Comparison of ENCODE assay signal across 23 cellular contexts in genomic region chr5:145433077-145433476, GRCh38.
"Had no signal": no experiment of that assay in that cellular context is flagged by ENCODE, and none has a peak within 500 bp of the region (broad histone marks: within the 10 kb centered on the region; RNA-seq: fewer than 3 reads in every experiment).

No MANE protein-coding gene starts in this region.

- H3K4me1 Mint-ChIP-seq: mesothelial cell of epicardium; naive B cell; natural killer cell; nephron progenitor cell; stimulated activated naive B cell treated with anti-CD40 and anti-IgM and Interleukin-4, amounts not matched to agents 10 μg/mL and 1 μg/mL and 100 μg/mL, for 72 hours had no signal

- DNase-seq: hippocampal formation; islet precursor cell; left ventricle myocardium inferior; mesendoderm; naive B cell; natural killer cell; nephron progenitor cell; occipital lobe; right lobe of liver; stimulated activated CD4-positive, alpha-beta T cell treated with anti-CD3 and anti-CD28 coated beads, Interleukin-12 subunit alpha, Interleukin-12 subunit beta, amount 100 ng/mL, for 4 hours; stimulated activated CD4-positive, alpha-beta T cell treated with anti-CD3 and anti-CD28 coated beads, Interleukin-15, amount 100 ng/mL, for 24 hours; stimulated activated CD4-positive, alpha-beta T cell treated with anti-CD3 and anti-CD28 coated beads, Interleukin-2, amount 100 ng/mL, for 24 hours; stimulated activated CD4-positive, alpha-beta T cell treated with anti-CD3 and anti-CD28 coated beads, Interleukin-4, amount 100 ng/mL, for 1 hour; stimulated activated naive B cell treated with anti-CD40 and anti-IgM and Interleukin-4, amounts not matched to agents 10 μg/mL and 1 μg/mL and 100 μg/mL, for 72 hours; stimulated activated naive CD8-positive, alpha-beta T cell treated with anti-CD3 and anti-CD28 coated beads, Interleukin-15, Interleukin-2, amounts not matched to agents 100 U/mL and 50 U/mL, for 24 hours; stomach; testis; thyroid gland; transverse colon; upper lobe of left lung had no signal

- H3K36me3 Mint-ChIP-seq: mesothelial cell of epicardium; naive B cell; natural killer cell; neural progenitor cell; stimulated activated naive B cell treated with anti-CD40 and anti-IgM and Interleukin-4, amounts not matched to agents 10 μg/mL and 1 μg/mL and 100 μg/mL, for 72 hours had no signal

- ATAC-seq: natural killer cell; right lobe of liver; stimulated activated naive CD8-positive, alpha-beta T cell treated with anti-CD3 and anti-CD28 coated beads, Interleukin-15, Interleukin-2, amounts not matched to agents 100 U/mL and 50 U/mL, for 24 hours had no signal

- H3K9me3 Mint-ChIP-seq: nephron progenitor cell had no signal

- H3K27ac Mint-ChIP-seq: mesothelial cell of epicardium; naive B cell; natural killer cell; nephron progenitor cell; neural progenitor cell; progenitor cell of endocrine pancreas; stimulated activated naive B cell treated with anti-CD40 and anti-IgM and Interleukin-4, amounts not matched to agents 10 μg/mL and 1 μg/mL and 100 μg/mL, for 72 hours had no signal

- H3K27me3 Mint-ChIP-seq: naive B cell; progenitor cell of endocrine pancreas; stimulated activated naive B cell treated with anti-CD40 and anti-IgM and Interleukin-4, amounts not matched to agents 10 μg/mL and 1 μg/mL and 100 μg/mL, for 72 hours had no signal

- H3K4me3 Mint-ChIP-seq: mesothelial cell of epicardium; naive B cell; natural killer cell; nephron progenitor cell; neural progenitor cell; stimulated activated naive B cell treated with anti-CD40 and anti-IgM and Interleukin-4, amounts not matched to agents 10 μg/mL and 1 μg/mL and 100 μg/mL, for 72 hours had no signal
